In genomic region chr9:89079421-89079820, GRCh38 we compare ENCODE assay signal across 1 cellular context.
TF ChIP-seq lines count a peak whose summit lies in the region.

No MANE protein-coding gene starts in this region.

TF ChIP-seq in SK-N-SH treated with all-trans-retinoic acid at 6 μM for 48 hours, 23 proteins besides CTCF, POLR2A, EP300 and RAD21 (continued from another document):
- TF ChIP-seq, protein P1, sequence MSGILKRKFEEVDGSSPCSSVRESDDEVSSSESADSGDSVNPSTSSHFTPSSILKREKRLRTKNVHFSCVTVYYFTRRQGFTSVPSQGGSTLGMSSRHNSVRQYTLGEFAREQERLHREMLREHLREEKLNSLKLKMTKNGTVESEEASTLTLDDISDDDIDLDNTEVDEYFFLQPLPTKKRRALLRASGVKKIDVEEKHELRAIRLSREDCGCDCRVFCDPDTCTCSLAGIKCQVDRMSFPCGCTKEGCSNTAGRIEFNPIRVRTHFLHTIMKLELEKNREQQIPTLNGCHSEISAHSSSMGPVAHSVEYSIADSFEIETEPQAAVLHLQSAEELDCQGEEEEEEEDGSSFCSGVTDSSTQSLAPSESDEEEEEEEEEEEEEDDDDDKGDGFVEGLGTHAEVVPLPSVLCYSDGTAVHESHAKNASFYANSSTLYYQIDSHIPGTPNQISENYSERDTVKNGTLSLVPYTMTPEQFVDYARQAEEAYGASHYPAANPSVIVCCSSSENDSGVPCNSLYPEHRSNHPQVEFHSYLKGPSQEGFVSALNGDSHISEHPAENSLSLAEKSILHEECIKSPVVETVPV (CRISPR knock-in tag; IDR thresholded peaks at IDR 0.05) = no peak
- TF ChIP-seq ZNF8 (CRISPR knock-in tag; IDR thresholded peaks at IDR 0.05) = no peak
- no peak for TF ChIP-seq ZNF70 (CRISPR knock-in tag; IDR thresholded peaks at IDR 0.05)
TF ChIP-seq in SK-N-SH treated with all-trans-retinoic acid at 6 μM for 48 hours: peak in this region for 0.
